In the genomic region with DNA sequence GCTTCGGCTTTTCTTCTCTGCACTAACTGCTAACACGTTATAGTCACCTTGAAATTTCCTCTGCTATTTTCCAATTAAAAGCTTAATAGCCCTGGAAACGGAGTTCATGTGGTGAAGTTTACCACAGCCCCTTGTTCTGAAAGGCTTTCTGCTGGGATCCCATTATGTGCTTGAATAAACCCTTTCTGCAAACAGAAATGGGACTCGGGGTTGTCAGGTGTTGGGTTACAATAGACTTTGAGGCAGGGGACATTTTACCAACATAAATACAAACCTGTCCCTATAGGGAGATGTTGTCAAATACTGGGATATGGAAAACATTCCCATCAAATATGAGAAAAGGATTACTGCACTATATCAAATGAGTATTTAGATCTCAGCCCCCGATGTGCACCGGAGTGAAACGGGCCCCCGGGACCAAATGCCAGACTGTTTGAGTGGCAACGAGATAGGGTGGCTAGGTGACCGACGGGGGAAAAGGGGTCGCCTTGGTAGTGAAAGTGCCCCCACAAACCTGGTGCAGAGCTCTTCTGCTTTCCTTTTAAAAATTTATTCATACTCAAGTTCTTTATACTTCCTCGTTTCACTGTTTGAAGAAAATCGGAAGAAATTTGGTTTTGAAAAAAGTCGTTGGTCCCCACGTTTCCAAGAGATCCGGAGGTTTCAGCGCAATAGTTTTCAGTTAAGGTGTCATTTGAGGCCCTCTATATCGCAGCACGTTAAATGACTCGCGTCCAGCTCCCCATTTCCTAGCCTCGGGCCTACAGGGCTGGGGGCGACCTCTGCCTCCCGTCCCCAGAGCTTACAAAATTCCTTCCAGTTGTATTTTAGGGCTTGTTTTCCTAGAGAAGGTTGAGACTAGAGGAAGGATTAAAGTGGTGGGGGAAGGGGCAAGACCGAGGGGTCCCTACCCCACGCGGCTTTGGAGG, we compare ENCODE assay signal across 27 cellular contexts. TPM values are rescaled to one million over a fixed set of nuclear protein-coding genes. Genes with fewer than 3 reads are reported as not detected.
A peak's percentile ranks its signal among the peaks of the same experiment; 100 is the strongest.
DNase-seq lines count a peak whose midpoint lies in the region; ATAC-seq and TF ChIP-seq lines count a peak whose summit lies in the region.
"Had no signal": no experiment of that assay in that cellular context is flagged by ENCODE, and none has a peak within 500 bp of the region (broad histone marks: within the 10 kb centered on the region; RNA-seq: fewer than 3 reads in every experiment).

No MANE protein-coding gene starts in this region.

- H3K4me1 Mint-ChIP-seq in IgD-negative memory B cell (peaks cover 4 to 16% (median 7%) of the 10 kb centered on the region in 3 donors), neural progenitor cell (peaks cover 41% of the 10 kb centered on the region)

- TF ChIP-seq CTCF in neural progenitor cell (IDR thresholded peaks at IDR 0.05) (no peak), ascending aorta (IDR thresholded peaks at IDR 0.05) (no peak)

- H3K27ac ChIP-seq in ectodermal cell (ENCODE audit: insufficient read depth, low read depth, low read length, poor library complexity, severe bottlenecking) (peak overlapping the region; percentile 3), neural progenitor cell (no peak overlapping the region), ascending aorta (no peak overlapping the region)
- H3K27ac ChIP-seq: KMS-11, PC-9, SJCRH30, upper lobe of left lung, VCaP had no signal

- H4K20me1 ChIP-seq in neural progenitor cell (ENCODE audit: low read depth): peaks cover 26% of the 10 kb centered on the region

- H3K4me3 ChIP-seq in ectodermal cell (ENCODE audit: insufficient read depth, low read depth, low read length) (peak overlapping the region; percentile 14), neural progenitor cell (peak overlapping the region; percentile 55), ascending aorta (no peak overlapping the region)
- H3K4me3 ChIP-seq: PC-9, SJCRH30, smooth muscle cell, upper lobe of left lung had no signal

- intact Hi-C loops in ascending aorta (cut with DNase I): no loop called here

- H3K9me3 Mint-ChIP-seq in IgD-negative memory B cell (peaks cover 0 to 8% (median 0%) of the 10 kb centered on the region in 3 donors), neural progenitor cell (no peaks in the 10 kb centered on the region)
- H3K9me3 Mint-ChIP-seq: natural killer cell treated with Interleukin-12 subunit alpha and Interleukin-12 subunit beta and Interleukin-15 and Interleukin-18, amount 100 ng/mL, for 72 hours; T-helper 1 cell treated with Interleukin-12 subunit alpha and Interleukin-12 subunit beta and Interleukin-4 antibody, amounts not matched to agents 30 μg/mL and 1 μg/mL, for 36 hours had no signal

- H3K36me3 Mint-ChIP-seq in IgD-negative memory B cell (no peaks in the 10 kb centered on the region), neural progenitor cell (no peaks in the 10 kb centered on the region)
- H3K36me3 Mint-ChIP-seq: natural killer cell treated with Interleukin-12 subunit alpha and Interleukin-12 subunit beta and Interleukin-15 and Interleukin-18, amount 100 ng/mL, for 72 hours had no signal

- 1 to 2% methylated on average over 27 to 28 of the region's 28 CpGs for WGBS in ectodermal cell, 2 experiments

- H3K4me3 Mint-ChIP-seq in IgD-negative memory B cell (peak overlapping the region in 3 of 4 donors; percentile 26 to 75 (median 49)), neural progenitor cell (peak overlapping the region; percentile 87)
- H3K4me3 Mint-ChIP-seq: natural killer cell treated with Interleukin-12 subunit alpha and Interleukin-12 subunit beta and Interleukin-15 and Interleukin-18, amount 100 ng/mL, for 72 hours; T-helper 1 cell treated with Interleukin-12 subunit alpha and Interleukin-12 subunit beta and Interleukin-4 antibody, amounts not matched to agents 30 μg/mL and 1 μg/mL, for 36 hours had no signal

- peaks cover 64% of the 10 kb centered on the region for H3F3A ChIP-seq in neural progenitor cell (ENCODE audit: low read depth)

- H3K36me3 ChIP-seq in ectodermal cell (ENCODE audit: control insufficient read depth, insufficient read depth, low read length): no peaks in the 10 kb centered on the region
- no peaks in the 10 kb centered on the region for H3K36me3 ChIP-seq in neural progenitor cell
- no peaks in the 10 kb centered on the region for H3K36me3 ChIP-seq in ascending aorta
- H3K36me3 ChIP-seq: SJCRH30, upper lobe of left lung had no signal

- H3K79me2 ChIP-seq in neural progenitor cell (ENCODE audit: low read depth): no peaks in the 10 kb centered on the region

- H3K4me2 ChIP-seq in neural progenitor cell: peak overlapping the region; percentile 85
- H3K4me2 ChIP-seq: KMS-11, PC-9, smooth muscle cell had no signal

- no peak for ATAC-seq in esophagus mucosa
- ATAC-seq: natural killer cell treated with Interleukin-12 subunit alpha and Interleukin-12 subunit beta and Interleukin-15 and Interleukin-18, amount 100 ng/mL, for 72 hours had no signal

- DNase-seq in NCI-H1417 (lab: John Stamatoyannopoulos, UW) (peak in 2 of 3 experiments; percentile 2 to 40), NCI-H1417 treated with DMSO at 0.1 percent for 48 hours (lab: John Stamatoyannopoulos, UW) (no peak), neural progenitor cell (ENCODE audit: low spot score) (peak; percentile 93), ascending aorta (ENCODE audit: low spot score in 2 of 2) (no peak), OCI-M1 (lab: John Stamatoyannopoulos, UW) (no peak)
- DNase-seq: activated naive CD4-positive, alpha-beta T cell; activated T-cell treated with anti-CD3 and anti-CD28 coated beads for 4 hours; aorta; DMS79 treated with DMSO at 0.1 percent for 48 hours; effector CD4-positive, alpha-beta T cell; HCEC 1CT; kidney glomerular epithelial cell; NCI-H1092; NCI-H2171 treated with DMSO at 0.1 percent for 48 hours; NCI-H526 treated with DMSO at 0.1 percent for 48 hours; PC-9; SJCRH30; stimulated activated CD4-positive, alpha-beta T cell treated with anti-CD3 and anti-CD28 coated beads, Interleukin-4, amount 100 ng/mL, for 24 hours; upper lobe of left lung had no signal

- H3K9me3 ChIP-seq in ectodermal cell (ENCODE audit: control insufficient read depth, low read length) (no peaks in the 10 kb centered on the region), neural progenitor cell (ENCODE audit: low read depth) (no peaks in the 10 kb centered on the region), ascending aorta (no peaks in the 10 kb centered on the region)
- H3K9me3 ChIP-seq: SJCRH30, upper lobe of left lung had no signal

- H3K27me3 Mint-ChIP-seq in IgD-negative memory B cell (peaks cover 69% of the 10 kb centered on the region), neural progenitor cell (ENCODE audit: insufficient read depth, low read depth) (peaks cover 81% of the 10 kb centered on the region)

- H3K4me1 ChIP-seq in ectodermal cell (ENCODE audit: control insufficient read depth, insufficient read depth, low read length) (peaks cover 49% of the 10 kb centered on the region), neural progenitor cell (peaks cover 59% of the 10 kb centered on the region), ascending aorta (peaks cover 8 to 13% of the 10 kb centered on the region in 2 donors)
- H3K4me1 ChIP-seq: SJCRH30 had no signal

- H3K9ac ChIP-seq in neural progenitor cell: no peak overlapping the region
- H3K9ac ChIP-seq: KMS-11 had no signal

- H2AFZ ChIP-seq in neural progenitor cell (replicated peaks): peak overlapping the region; percentile 32
- H2AFZ ChIP-seq: PC-9 had no signal

- peak overlapping the region in 1 of 3 donors; percentile 80 for H3K27ac Mint-ChIP-seq in IgD-negative memory B cell
- peak overlapping the region; percentile 93 for H3K27ac Mint-ChIP-seq in neural progenitor cell
- H3K27ac Mint-ChIP-seq: natural killer cell treated with Interleukin-12 subunit alpha and Interleukin-12 subunit beta and Interleukin-15 and Interleukin-18, amount 100 ng/mL, for 72 hours had no signal

- H3K27me3 ChIP-seq in ectodermal cell (ENCODE audit: control insufficient read depth, insufficient read depth, low read length, poor library complexity, severe bottlenecking): peaks cover 100% of the 10 kb centered on the region
- H3K27me3 ChIP-seq in neural progenitor cell: peaks cover 98% of the 10 kb centered on the region
- peaks cover 42% of the 10 kb centered on the region for H3K27me3 ChIP-seq in ascending aorta
- H3K27me3 ChIP-seq: SJCRH30 had no signal

RNA-seq across cellular contexts. Expression of a gene that starts 2.1 kb away (rescaled TPM):
- not detected for polyA plus RNA-seq in IgD-negative memory B cell
- polyA plus RNA-seq in ectodermal cell (2013, experiment 1 of 4): 0.83 TPM
- 1.2 TPM for polyA plus RNA-seq in ectodermal cell (2013, experiment 2 of 4)
- polyA plus RNA-seq in ectodermal cell (2013, experiment 3 of 4): 0.59 TPM
- polyA plus RNA-seq in ectodermal cell (2013, experiment 4 of 4): 0.77 TPM
- 0.41 and 0.90 TPM in 2 replicates for total RNA-seq in neural progenitor cell (ENCODE audit: low replicate concordance)
- not detected for total RNA-seq in ascending aorta
- not detected for total RNA-seq in esophagus mucosa
- total RNA-seq: natural killer cell treated with Interleukin-12 subunit alpha and Interleukin-12 subunit beta and Interleukin-15 and Interleukin-18, amount 100 ng/mL, for 72 hours; PC-9; SJCRH30; smooth muscle cell had no signal
- polyA plus RNA-seq: aorta, smooth muscle cell had no signal

Comparison
In these comparisons a context has a peak if more than half of its experiments do, and no peak if none do; other contexts are left out.
1. DNase-seq: peak in NCI-H1417 (2 of 3) and neural progenitor cell (single experiment); none in NCI-H1417 treated with DMSO at 0.1 percent for 48 hours (single experiment), ascending aorta (0 of 2) and OCI-M1 (single experiment).
2. H3K4me3 ChIP-seq: peak in ectodermal cell (single experiment) and neural progenitor cell (single experiment); none in ascending aorta (0 of 2).